8 cellular contexts compared by ENCODE assay signal in the genomic region with DNA sequence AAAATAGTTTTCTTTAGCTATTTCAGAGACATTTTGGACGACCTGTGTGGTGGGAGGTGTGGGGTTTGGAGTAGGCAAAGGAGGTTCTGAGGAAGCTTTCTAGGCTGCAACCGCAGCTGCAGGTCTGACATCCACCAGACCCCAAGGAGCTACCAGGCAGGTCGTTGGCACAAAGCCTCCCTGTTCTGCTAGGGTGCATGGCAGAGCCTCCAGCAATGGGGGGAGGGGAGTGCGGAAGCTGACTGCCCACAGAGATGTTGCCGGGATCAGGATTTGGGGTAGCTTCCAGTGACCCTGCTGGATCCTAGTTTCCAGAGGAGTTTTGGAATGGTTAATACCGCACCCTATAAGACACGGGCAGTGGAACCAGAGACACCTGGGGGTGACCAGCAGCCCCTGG. TPM values are rescaled to one million over a fixed set of nuclear protein-coding genes. Genes with fewer than 3 reads are reported as not detected.
A peak's percentile ranks its signal among the peaks of the same experiment; 100 is the strongest.
DNase-seq lines count a peak whose midpoint lies in the region; ATAC-seq and TF ChIP-seq lines count a peak whose summit lies in the region.

No MANE protein-coding gene starts in this region.

- H3K36me3 ChIP-seq in RWPE2 (ENCODE audit: low read depth) (0 out of 2 replicates have a peak, but pooled peaks cover 12% of the 10 kb centered on the region), rectal smooth muscle tissue (ENCODE audit: control insufficient read depth, insufficient read depth, low read length) (no peaks in the 10 kb centered on the region)

- H3K9me3 ChIP-seq in RWPE2 (ENCODE audit: severe bottlenecking): no peaks in the 10 kb centered on the region

- peak overlapping the region; percentile 89 for H3K4me3 ChIP-seq in RWPE2 (ENCODE audit: severe bottlenecking)
- H3K4me3 ChIP-seq in foreskin fibroblast (ENCODE audit: low read depth in 1 of 2, low read length in 2 of 2): peak overlapping the region; percentile 53
- H3K4me3 ChIP-seq in rectal smooth muscle tissue (ENCODE audit: low read length): peak overlapping the region; percentile 80

- peak; percentile 20 for ATAC-seq in RWPE2 (ENCODE audit: low read depth)
- ATAC-seq in HG02870 (IDR thresholded peaks at IDR 0.05; ENCODE audit: unreplicated experiment): no peak

- H3K27ac ChIP-seq in RWPE2 (ENCODE audit: poor library complexity, severe bottlenecking) (peak overlapping the region; percentile 80), rectal smooth muscle tissue (ENCODE audit: low read depth, low read length) (no peak overlapping the region)

- TF ChIP-seq CTCF in RWPE2 (IDR thresholded peaks at IDR 0.05; ENCODE audit: poor library complexity, severe bottlenecking) (no peak), foreskin fibroblast (IDR thresholded peaks at IDR 0.05; ENCODE audit: low read depth, low read length) (no peak)

- H3K27me3 ChIP-seq in RWPE2 (ENCODE audit: insufficient read depth, poor library complexity, severe bottlenecking) (no peaks in the 10 kb centered on the region), rectal smooth muscle tissue (ENCODE audit: control insufficient read depth, insufficient read depth, low read length) (peaks cover 6% of the 10 kb centered on the region)

- peaks cover 2% of the 10 kb centered on the region for H3K4me1 ChIP-seq in RWPE2 (ENCODE audit: insufficient read depth, poor library complexity, severe bottlenecking)
- H3K4me1 ChIP-seq in rectal smooth muscle tissue (ENCODE audit: control insufficient read depth, insufficient read depth, low read length): peaks cover 6% of the 10 kb centered on the region

- no peak overlapping the region for H3K9ac ChIP-seq in rectal smooth muscle tissue (ENCODE audit: low read length)

- DNase-seq in Daoy (ENCODE audit: low read depth) (peak; percentile 46), RWPE2 (ENCODE audit: low spot score) (no peak), foreskin fibroblast (peak in 1 of 2 donors; percentile 40), pons (ENCODE audit: low spot score) (no peak), COLO829 (ENCODE audit: low spot score) (no peak)
- DNase-seq in activated CD4-positive, CD25-positive, alpha-beta regulatory T cell treated with anti-CD3 and anti-CD28 coated beads, Interleukin-2, amount 50 U/mL, for 72 hours: no peak

RNA-seq across cellular contexts. Expression of a gene that starts 58.4 kb away (rescaled TPM):
- 5.5 and 7.7 TPM in 2 replicates for total RNA-seq in Daoy (2014; rRNA removed; shearing (Covaris generic))
